8 cellular contexts compared by ENCODE assay signal in genomic region chr10:88880287-88881094, GRCh38. TPM values are rescaled to one million over a fixed set of nuclear protein-coding genes. Genes with fewer than 3 reads are reported as not detected.
DNase-seq lines count a peak whose midpoint lies in the region; ATAC-seq and TF ChIP-seq lines count a peak whose summit lies in the region.

No MANE protein-coding gene starts in this region.

- no peaks in the 10 kb centered on the region for H3K9me3 ChIP-seq in colonic mucosa

- peak overlapping the region; percentile 91 to 95 for H3K9ac ChIP-seq in colonic mucosa (ENCODE audit: low read depth in 2 of 2, low read length in 2 of 2)

- no peak for DNase-seq in AG04449 (ENCODE audit: low read depth, low spot score)
- DNase-seq in NCI-H345 (lab: John Stamatoyannopoulos, UW): peak; percentile 57
- DNase-seq in activated CD4-positive, alpha-beta T cell treated with anti-CD3 and anti-CD28 coated beads for 4 hours: peak; percentile 56 to 63
- peak; percentile 83 for DNase-seq in colonic mucosa
- peak; percentile 89 for DNase-seq in left lobe of liver (ENCODE audit: low spot score)
- DNase-seq in stimulated activated CD4-positive, alpha-beta T cell treated with anti-CD3 and anti-CD28 coated beads, Interleukin-2, amount 100 ng/mL, for 24 hours: peak; percentile 72 to 74

- CTCF ChIA-PET in AG04449 (lab: Yijun Ruan, JAX): interaction anchor here (0.6 to 2.4 kb wide), 9 partner anchors 10 to 54 kb away, joined by 3 to 10 read pairs (median 3); no protein-coding TSS in a partner anchor

- no peaks in the 10 kb centered on the region for H3K36me3 ChIP-seq in colonic mucosa

- TF ChIP-seq CTCF in AG04449 (IDR thresholded peaks at IDR 0.05; ENCODE audit: insufficient read depth, low read length, missing control alignments) (peak; percentile 48), colonic mucosa (IDR thresholded peaks at IDR 0.05) (no peak)

- no peaks in the 10 kb centered on the region for H3K27me3 ChIP-seq in colonic mucosa

- H3K4me3 ChIP-seq in AG04449 (ENCODE audit: low read depth, low read length): peak overlapping the region; percentile 77
- peak overlapping the region; percentile 70 for H3K4me3 ChIP-seq in colonic mucosa

- ATAC-seq in GM18511 (IDR thresholded peaks at IDR 0.05; ENCODE audit: unreplicated experiment): peak; percentile 76
- ATAC-seq in HG02981 (IDR thresholded peaks at IDR 0.05; ENCODE audit: unreplicated experiment): peak; percentile 72
- ATAC-seq in left lobe of liver: peak; percentile 95

- H3K4me1 ChIP-seq in colonic mucosa: no peaks in the 10 kb centered on the region

- H3K27ac ChIP-seq in colonic mucosa: peak overlapping the region; percentile 97

- intact Hi-C loops in colonic mucosa (cut with DNase I): loop anchor here (5.0 kb wide), 1 partner anchor 52 kb away; no protein-coding TSS in a partner anchor

- POLR2A ChIA-PET in AG04449 (lab: Yijun Ruan, JAX): interaction anchor here (0.7 kb wide), 1 partner anchor 93 kb away, joined by 3 read pairs; no protein-coding TSS in a partner anchor

RNA-seq across cellular contexts. Expression of gene STAMBPL1, which starts 0.4 kb away (rescaled TPM):
- 10 to 100 TPM; 16.3 to 20.4 TPM for total RNA-seq in colonic mucosa
- 1.8 TPM for total RNA-seq in left lobe of liver

RNA-seq across cellular contexts. Expression of gene ANKRD22, which starts 28.8 kb away (rescaled TPM):
- total RNA-seq in colonic mucosa (10 to 100 TPM; 26.6 to 28.2 TPM), left lobe of liver (not detected)

Comparison
In these comparisons a context has a peak if more than half of its experiments do, and no peak if none do; other contexts are left out.
1. RNA of gene ANKRD22, which starts 28.8 kb away (total RNA-seq): 26.6 to 28.2 TPM in colonic mucosa; not detected in left lobe of liver (single experiment); every median in the first group is over 10 times any median in the second.
2. Peak in every context shown above with its lines, with median percentiles within 50 percentile points of each other: ATAC-seq.